In the genomic region with DNA sequence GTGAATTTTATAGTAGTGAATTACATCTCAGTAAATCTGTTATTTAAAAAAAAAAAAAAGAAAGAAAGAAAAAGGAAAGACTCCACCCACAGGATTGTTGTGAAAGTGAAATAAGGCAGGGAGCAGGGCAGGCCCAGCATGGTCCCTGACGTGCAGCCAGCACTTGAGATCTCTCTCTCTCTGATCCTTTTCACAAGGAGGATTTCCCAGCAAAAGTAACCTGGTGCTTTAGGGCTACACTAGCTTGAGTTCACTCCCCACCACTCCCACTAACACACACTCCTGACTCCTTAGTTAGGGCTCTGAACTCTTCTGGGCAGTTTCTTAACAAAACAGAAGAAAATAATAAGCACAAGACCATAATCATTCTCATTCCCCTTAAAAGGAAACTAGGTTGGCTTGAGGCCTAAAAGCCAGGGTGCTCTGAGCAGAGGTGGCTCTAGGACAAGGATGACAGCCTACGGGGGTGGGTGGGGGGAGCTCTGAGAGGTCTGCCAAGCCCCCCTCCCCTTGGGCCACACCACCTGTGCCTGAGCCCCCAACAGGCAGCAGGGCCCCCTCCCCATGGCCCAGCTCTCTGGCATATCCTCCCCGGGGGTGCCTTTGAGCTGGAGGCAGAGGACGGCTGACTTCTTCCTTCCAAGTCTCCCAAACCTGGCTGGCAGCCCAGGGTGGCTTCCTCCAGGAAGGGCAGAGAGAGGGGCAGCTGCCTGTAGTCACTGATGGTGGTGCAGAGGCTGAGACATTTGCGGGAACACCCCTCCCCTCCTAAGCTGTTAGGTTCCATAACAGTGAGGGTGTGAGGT, we compare ENCODE assay signal across 10 cellular contexts. TPM values are rescaled to one million over a fixed set of nuclear protein-coding genes. Genes with fewer than 3 reads are reported as not detected.
DNase-seq lines count a peak whose midpoint lies in the region; ATAC-seq and TF ChIP-seq lines count a peak whose summit lies in the region.
"Had no signal": no experiment of that assay in that cellular context is flagged by ENCODE, and none has a peak within 500 bp of the region (broad histone marks: within the 10 kb centered on the region; RNA-seq: fewer than 3 reads in every experiment).

No MANE protein-coding gene starts in this region.

- H2AFZ ChIP-seq in H9 (ENCODE audit: low read length) = peak overlapping the region; percentile 43

- no peaks in the 10 kb centered on the region for H3K27me3 ChIP-seq in A673 (replicated peaks; ENCODE audit: insufficient read depth, low read depth, low read length, poor library complexity)
- H3K27me3 ChIP-seq in H9 (ENCODE audit: insufficient read depth, low read length) = no peaks in the 10 kb centered on the region
- peaks cover 0 to 2% of the 10 kb centered on the region in 2 donors for H3K27me3 ChIP-seq in naive thymus-derived CD4-positive, alpha-beta T cell (ENCODE audit: control insufficient read depth in 2 of 2, insufficient read depth in 2 of 2, low read length in 2 of 2)

- no CpG with 5 or more reads among the region's 5 CpGs for WGBS in H9 (ENCODE audit: extremely low coverage, insufficient read length, low lambda C conversion rate)

- no peak overlapping the region for H4K8ac ChIP-seq in H9 (replicated peaks; ENCODE audit: insufficient read length, low read depth, low read length)

- no peak overlapping the region for H3K56ac ChIP-seq in H9 (ENCODE audit: insufficient read length, low read depth, low read length)

- no peaks in the 10 kb centered on the region for H3K79me1 ChIP-seq in H9 (ENCODE audit: insufficient read depth, low read depth, low read length, poor library complexity, severe bottlenecking)

- no peak overlapping the region for H3K23ac ChIP-seq in H9 (ENCODE audit: insufficient read length, low read depth, low read length)

- H3K27ac Mint-ChIP-seq in H9 = peak overlapping the region; percentile 21 to 90 (median 76); a peak in 3 of 7 replicates
- H3K27ac Mint-ChIP-seq in naive thymus-derived CD4-positive, alpha-beta T cell = peak overlapping the region in 2 of 9 donors; percentile 13 to 63
- H3K27ac Mint-ChIP-seq: dendritic cell treated with granulocyte-macrophage colony-stimulating factor and Interleukin-4, amounts not matched to agents 40 ng/mL and 50 ng/mL, for 4 days had no signal

- peak overlapping the region; percentile 24 for H3K27ac ChIP-seq in A673 (ENCODE audit: low read depth, low read length, poor library complexity, severe bottlenecking)
- H3K27ac ChIP-seq in H9 (ENCODE audit: insufficient read length, low read depth, low read length) = no peak overlapping the region
- no peak overlapping the region for H3K27ac ChIP-seq in naive thymus-derived CD4-positive, alpha-beta T cell (ENCODE audit: low read depth, low read length)

- H3K27me3 Mint-ChIP-seq in H9 (ENCODE audit: low read depth) = no peaks in the 10 kb centered on the region; the same call in 1 of the 2 replicates
- H3K27me3 Mint-ChIP-seq in naive thymus-derived CD4-positive, alpha-beta T cell = peaks cover 0 to 5% (median 4%) of the 10 kb centered on the region in 5 donors

- H3K9ac ChIP-seq in H9 (ENCODE audit: extremely low read depth, insufficient read length, low read length) = no peak overlapping the region

- no peak overlapping the region for H2BK15ac ChIP-seq in H9 (ENCODE audit: low read depth, low read length)

- no peak overlapping the region for H4K91ac ChIP-seq in H9 (ENCODE audit: insufficient read length, low read depth, low read length)

- CTCF ChIA-PET in A673 (lab: Charles Lee) = interaction anchor here (0.5 kb wide), 1 partner anchor 361 kb away, joined by 4 read pairs; no protein-coding TSS in a partner anchor
- CTCF ChIA-PET in naive thymus-derived CD4-positive, alpha-beta T cell (lab: Charles Lee) = no interaction called here

- H3K23me2 ChIP-seq in H9 (ENCODE audit: insufficient read length, low read depth, low read length, poor library complexity, severe bottlenecking) = no peaks in the 10 kb centered on the region

- ATAC-seq in mucosa of descending colon (peak; percentile 43), GM19023 (IDR thresholded peaks at IDR 0.05; ENCODE audit: unreplicated experiment) (no peak)
- ATAC-seq in naive thymus-derived CD4-positive, alpha-beta T cell = no peak

- no peak overlapping the region for H3K4me3 Mint-ChIP-seq in H9
- H3K4me3 Mint-ChIP-seq in naive thymus-derived CD4-positive, alpha-beta T cell = no peak overlapping the region
- H3K4me3 Mint-ChIP-seq: dendritic cell treated with granulocyte-macrophage colony-stimulating factor and Interleukin-4, amounts not matched to agents 40 ng/mL and 50 ng/mL, for 4 days had no signal

- H3K4me1 Mint-ChIP-seq in H9 = peaks cover 19% of the 10 kb centered on the region in 2 experiments
- peaks cover 0 to 6% (median 0%) of the 10 kb centered on the region in 7 donors for H3K4me1 Mint-ChIP-seq in naive thymus-derived CD4-positive, alpha-beta T cell

- no peak overlapping the region for H3K4me2 ChIP-seq in H9 (ENCODE audit: insufficient read depth, insufficient read length, low read length)

- H2BK120ac ChIP-seq in H9 (ENCODE audit: low read depth, low read length, poor library complexity, severe bottlenecking) = no peak overlapping the region

- no TSS peak for BruUV-seq in A673 (replicated peaks; lab: Mats Ljungman, UMichigan)

- no peak overlapping the region for H2BK5ac ChIP-seq in H9 (ENCODE audit: insufficient read length, low read length)

- H3K4ac ChIP-seq in H9 (ENCODE audit: low read depth, low read length) = no peak overlapping the region

- H2BK20ac ChIP-seq in H9 (ENCODE audit: low read depth, low read length, poor library complexity, severe bottlenecking) = no peak overlapping the region

- DNase-seq in A673 (ENCODE audit: low spot score) = peak; percentile 62
- no peak for DNase-seq in H9
- DNase-seq in cardiac fibroblast (ENCODE audit: low read depth in 2 of 2) = peak; percentile 67 to 81
- peak in 1 of 3 donors; percentile 10 for DNase-seq in mucosa of descending colon
- DNase-seq in GDM1 (lab: John Stamatoyannopoulos, UW) = no peak
- no peak for DNase-seq in islet precursor cell
- DNase-seq in naive thymus-derived CD4-positive, alpha-beta T cell = no peak
- DNase-seq: GF-D8 had no signal

- intact Hi-C loops in A673 (cut with micrococcal nuclease; ENCODE audit: unreplicated experiment) (no loop called here), mucosa of descending colon (cut with DNase I, micrococcal nuclease) (no loop called here)
- intact Hi-C loops in naive thymus-derived CD4-positive, alpha-beta T cell (cut with micrococcal nuclease) = no loop called here

- H3K36me3 Mint-ChIP-seq in H9 (ENCODE audit: insufficient read depth in 1 of 3, low read depth in 3 of 3) = no peaks in the 10 kb centered on the region
- no peaks in the 10 kb centered on the region for H3K36me3 Mint-ChIP-seq in naive thymus-derived CD4-positive, alpha-beta T cell

- no peak overlapping the region for H2BK12ac ChIP-seq in H9 (ENCODE audit: insufficient read length, low read depth, low read length)

- no peaks in the 10 kb centered on the region for H3K9me3 Mint-ChIP-seq in H9
- peaks cover 0 to 2% (median 0%) of the 10 kb centered on the region in 11 donors for H3K9me3 Mint-ChIP-seq in naive thymus-derived CD4-positive, alpha-beta T cell
- H3K9me3 Mint-ChIP-seq: dendritic cell treated with granulocyte-macrophage colony-stimulating factor and Interleukin-4, amounts not matched to agents 40 ng/mL and 50 ng/mL, for 4 days had no signal

- no peaks in the 10 kb centered on the region for H3K9me3 ChIP-seq in A673 (ENCODE audit: low read depth, low read length, poor library complexity, severe bottlenecking)
- H3K9me3 ChIP-seq in H9 (ENCODE audit: control insufficient read depth, low read depth, low read length) = no peaks in the 10 kb centered on the region
- H3K9me3 ChIP-seq in mucosa of descending colon = no peaks in the 10 kb centered on the region
- no peaks in the 10 kb centered on the region for H3K9me3 ChIP-seq in naive thymus-derived CD4-positive, alpha-beta T cell (ENCODE audit: control insufficient read depth in 2 of 3, low read length in 3 of 3)

- H2AK5ac ChIP-seq in H9 (ENCODE audit: insufficient read length, low read length) = no peak overlapping the region

- no peaks in the 10 kb centered on the region for H3K36me3 ChIP-seq in A673 (ENCODE audit: insufficient read depth, low read length, poor library complexity, severe bottlenecking)
- no peaks in the 10 kb centered on the region for H3K36me3 ChIP-seq in mucosa of descending colon (ENCODE audit: low read depth)
- no peaks in the 10 kb centered on the region for H3K36me3 ChIP-seq in naive thymus-derived CD4-positive, alpha-beta T cell (ENCODE audit: control insufficient read depth in 2 of 3, insufficient read depth in 3 of 3, low read length in 3 of 3)

- no peaks in the 10 kb centered on the region for H3K79me2 ChIP-seq in H9 (ENCODE audit: insufficient read depth, low read length)

- POLR2A ChIA-PET in A673 (lab: Charles Lee; ENCODE audit: low non-redundant PET) = no interaction called here
- POLR2A ChIA-PET in naive thymus-derived CD4-positive, alpha-beta T cell (lab: Charles Lee) = no interaction called here

- no peak for TF ChIP-seq CTCF in A673 (conservative IDR thresholded peaks at IDR 0.05; ENCODE audit: low read depth, low read length)
- no peak; the same call in 2 of the 3 replicates for TF ChIP-seq CTCF in H9 (conservative IDR thresholded peaks at IDR 0.05)
- TF ChIP-seq CTCF in cardiac fibroblast (IDR thresholded peaks at IDR 0.05; ENCODE audit: low read depth, low read length) = no peak
- TF ChIP-seq CTCF in mucosa of descending colon (IDR thresholded peaks at IDR 0.05) = no peak

- H3K4me3 ChIP-seq in A673 (ENCODE audit: low read depth, low read length, poor library complexity, severe bottlenecking) (no peak overlapping the region), cardiac fibroblast (replicated peaks in 1 of 2; ENCODE audit: low read depth in 2 of 2, low read length in 2 of 2) (no peak overlapping the region), mucosa of descending colon (no peak overlapping the region)
- H3K4me3 ChIP-seq in naive thymus-derived CD4-positive, alpha-beta T cell (ENCODE audit: low read length) = no peak overlapping the region

- no peak overlapping the region for H3K18ac ChIP-seq in H9 (ENCODE audit: insufficient read length, low read depth, low read length)

- H4K5ac ChIP-seq in H9 (ENCODE audit: insufficient read length, low read depth, low read length) = no peak overlapping the region

- no peaks in the 10 kb centered on the region for H4K20me1 ChIP-seq in H9 (ENCODE audit: control insufficient read depth, insufficient read depth, insufficient read length)

- no peak overlapping the region for H3T11ph ChIP-seq in H9 (ENCODE audit: low read length)

- no peak overlapping the region for H3K14ac ChIP-seq in H9 (ENCODE audit: insufficient read depth, low read length)

- H3K4me1 ChIP-seq in A673 (ENCODE audit: insufficient read depth, low read length, poor library complexity, severe bottlenecking) (peaks cover 8% of the 10 kb centered on the region), H9 (ENCODE audit: insufficient read depth, low read length) (no peaks in the 10 kb centered on the region), mucosa of descending colon (ENCODE audit: low read depth) (no peaks in the 10 kb centered on the region)
- no peaks in the 10 kb centered on the region for H3K4me1 ChIP-seq in naive thymus-derived CD4-positive, alpha-beta T cell (ENCODE audit: control insufficient read depth in 2 of 2, insufficient read depth in 2 of 2, low read length in 2 of 2)

RNA-seq across cellular contexts. Expression of a gene that starts 0.8 kb away (rescaled TPM):
- total RNA-seq in A673 (2021) (not detected in 2 replicates), H9 (2021) (not detected in 2 replicates), mucosa of descending colon (not detected)
- 1 to 10 TPM in 1 of 5 experiments, not detected in 4; 1.1 TPM for total RNA-seq in naive thymus-derived CD4-positive, alpha-beta T cell
- not detected for polyA plus RNA-seq in naive thymus-derived CD4-positive, alpha-beta T cell

RNA-seq across cellular contexts. Expression of a gene that starts 38.3 kb away (rescaled TPM):
- total RNA-seq in A673 (2021) (7.6 and 8.2 TPM in 2 replicates), H9 (2021) (10.2 and 10.7 TPM in 2 replicates), mucosa of descending colon (10 to 100 TPM in 1 of 3 donors, 1 to 10 TPM in 2; 1.3 to 14.1 (median 1.4) TPM)
- total RNA-seq in naive thymus-derived CD4-positive, alpha-beta T cell = 1 to 10 TPM in 4 of 5 experiments, under 1 TPM in 1; 0.15 to 8.2 (median 4.3) TPM
- 1 to 10 TPM; 3.4 to 5.5 TPM for polyA plus RNA-seq in naive thymus-derived CD4-positive, alpha-beta T cell

Comparison
In these comparisons a context has a peak if more than half of its experiments do, and no peak if none do; other contexts are left out.
1. DNase-seq: peak in A673 (single experiment) and cardiac fibroblast (2 of 2); none in H9 (single experiment), GDM1 (single experiment), islet precursor cell (single experiment) and naive thymus-derived CD4-positive, alpha-beta T cell (0 of 9).